In the genomic region with DNA sequence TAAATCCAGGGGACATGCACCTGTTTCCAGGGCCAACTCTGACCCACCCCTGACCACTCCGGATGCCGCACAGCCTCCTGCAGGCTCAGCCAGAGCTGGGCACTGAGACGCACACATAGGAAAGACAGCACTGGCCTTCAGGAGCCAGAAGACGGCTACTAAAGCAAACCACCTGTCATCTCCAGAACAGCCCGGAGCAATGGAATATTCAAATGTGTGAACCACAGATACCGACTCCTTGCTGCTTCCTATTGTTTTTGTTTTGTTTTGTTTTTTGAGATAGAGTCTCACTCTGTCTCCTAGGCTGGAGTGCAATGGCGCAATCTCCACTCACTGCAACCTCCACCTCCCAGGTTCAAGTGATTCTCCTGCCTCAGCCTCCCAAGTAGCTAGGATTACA, we compare ENCODE assay signal across 20 cellular contexts.
"Had no signal": no experiment of that assay in that cellular context is flagged by ENCODE, and none has a peak within 500 bp of the region (broad histone marks: within the 10 kb centered on the region; RNA-seq: fewer than 3 reads in every experiment).

No MANE protein-coding gene starts in this region.

- H3K4me3 ChIP-seq: SJSA1, SK-N-MC had no signal

- H3K36me3 ChIP-seq: SJSA1 had no signal

- H3K4me1 ChIP-seq: SJSA1 had no signal

- DNase-seq: Karpas-422, KG1, MM.1S, NCI-H1092 treated with DMSO at 0.1 percent for 48 hours, NCI-H1417, NCI-H1436 treated with DMSO at 0.1 percent for 48 hours, NCI-H1694, NCI-H187 treated with DMSO at 0.1 percent for 48 hours, NCI-H2029 treated with DMSO at 0.1 percent for 48 hours, NCI-H2171 treated with DMSO at 0.1 percent for 48 hours, NCI-H345, NCI-H446 treated with DMSO at 0.1 percent for 48 hours, NCI-H510A treated with DMSO at 0.1 percent for 48 hours, NCI-H69, NCI-H774, Right ventricle myocardium superior, RPMI8226, SIG-M5 had no signal

- H3K27ac ChIP-seq: SJSA1, SK-N-MC had no signal

- H3K9me3 ChIP-seq: SJSA1 had no signal
